In genomic region chr10:132590752-132591121, GRCh38 we compare ENCODE assay signal across 1 cellular context.
TF ChIP-seq lines count a peak whose summit lies in the region.

No MANE protein-coding gene starts in this region.

TF ChIP-seq in IMR-90, 13 proteins besides CTCF, POLR2A, EP300 and RAD21 (continued from another document):
- no peak for TF ChIP-seq USF2 (IDR thresholded peaks at IDR 0.05; ENCODE audit: low read depth, low read length)
